In the genomic region with DNA sequence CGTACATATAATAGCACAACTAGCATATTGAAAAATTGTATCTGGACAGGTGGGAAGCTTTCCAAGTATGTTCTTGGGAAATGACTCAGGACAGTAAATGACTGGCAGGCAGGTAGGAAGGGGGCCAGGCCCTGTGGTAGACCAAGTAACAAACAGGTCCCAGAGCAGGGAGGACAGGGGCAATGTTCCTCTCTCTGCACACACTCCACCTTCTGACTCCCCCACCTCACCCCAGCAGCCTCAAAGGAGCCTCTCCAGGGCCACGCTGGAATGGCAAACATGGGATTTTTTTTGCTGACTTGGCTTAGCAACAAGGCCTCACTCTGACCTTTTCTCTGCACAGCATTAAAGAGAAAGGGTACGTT, we compare ENCODE assay signal across 1 cellular context.
TF ChIP-seq lines count a peak whose summit lies in the region.

No MANE protein-coding gene starts in this region.

TF ChIP-seq in H1, 55 proteins besides CTCF, POLR2A, EP300 and RAD21:
- TF ChIP-seq, protein P1, sequence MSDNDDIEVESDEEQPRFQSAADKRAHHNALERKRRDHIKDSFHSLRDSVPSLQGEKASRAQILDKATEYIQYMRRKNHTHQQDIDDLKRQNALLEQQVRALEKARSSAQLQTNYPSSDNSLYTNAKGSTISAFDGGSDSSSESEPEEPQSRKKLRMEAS (IDR thresholded peaks at IDR 0.05): no peak
- TF ChIP-seq, protein P2, sequence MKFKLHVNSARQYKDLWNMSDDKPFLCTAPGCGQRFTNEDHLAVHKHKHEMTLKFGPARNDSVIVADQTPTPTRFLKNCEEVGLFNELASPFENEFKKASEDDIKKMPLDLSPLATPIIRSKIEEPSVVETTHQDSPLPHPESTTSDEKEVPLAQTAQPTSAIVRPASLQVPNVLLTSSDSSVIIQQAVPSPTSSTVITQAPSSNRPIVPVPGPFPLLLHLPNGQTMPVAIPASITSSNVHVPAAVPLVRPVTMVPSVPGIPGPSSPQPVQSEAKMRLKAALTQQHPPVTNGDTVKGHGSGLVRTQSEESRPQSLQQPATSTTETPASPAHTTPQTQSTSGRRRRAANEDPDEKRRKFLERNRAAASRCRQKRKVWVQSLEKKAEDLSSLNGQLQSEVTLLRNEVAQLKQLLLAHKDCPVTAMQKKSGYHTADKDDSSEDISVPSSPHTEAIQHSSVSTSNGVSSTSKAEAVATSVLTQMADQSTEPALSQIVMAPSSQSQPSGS (IDR thresholded peaks at IDR 0.05; ENCODE audit: low read length): no peak
- TF ChIP-seq BACH1 (IDR thresholded peaks at IDR 0.05; ENCODE audit: low read length) (no peak), TAF7 (optimal IDR thresholded peaks at IDR 0.05; ENCODE audit: borderline replicate concordance, low read depth, low read length) (no peak), TBP (IDR thresholded peaks at IDR 0.05; ENCODE audit: low read depth, low read length) (no peak), HDAC2 (IDR thresholded peaks at IDR 0.05; ENCODE audit: borderline replicate concordance in 1 of 2, low read depth in 2 of 2, low read length in 2 of 2) (no peak), TAF1 (IDR thresholded peaks at IDR 0.05; ENCODE audit: low read depth, low read length) (no peak), CHD1 (IDR thresholded peaks at IDR 0.05; ENCODE audit: low read depth, low read length) (no peak)
